8 cellular contexts compared by ENCODE assay signal in genomic region chr4:15654556-15655222, GRCh38. TPM values are rescaled to one million over a fixed set of nuclear protein-coding genes. Genes with fewer than 3 reads are reported as not detected.
DNase-seq lines count a peak whose midpoint lies in the region; ATAC-seq and TF ChIP-seq lines count a peak whose summit lies in the region.

No MANE protein-coding gene starts in this region.

- peak overlapping the region; percentile 99 for H3K4me3 Mint-ChIP-seq in neural crest cell

- ATAC-seq in HG02678 (IDR thresholded peaks at IDR 0.05; ENCODE audit: unreplicated experiment): peak; percentile 48

- 0% methylated on average over 16 to 18 of the region's 68 CpGs for WGBS in thyroid gland, 2 donors

- peak overlapping the region; percentile 99 to 100 (median 100) for H3K27ac ChIP-seq in thyroid gland

- peak; percentile 66 for DNase-seq in NCI-H748 (lab: John Stamatoyannopoulos, UW; ENCODE audit: unreplicated experiment)
- no peak for DNase-seq in NCI-H748 treated with DMSO at 0.1 percent for 48 hours (lab: John Stamatoyannopoulos, UW)
- peak; percentile 15 for DNase-seq in NCI-H1105 (lab: John Stamatoyannopoulos, UW)
- peak; percentile 38 for DNase-seq in activated T-cell treated with anti-CD3 and anti-CD28 coated beads for 48 hours (ENCODE audit: low read depth)
- DNase-seq in fibroblast of villous mesenchyme (ENCODE audit: low read depth): peak; percentile 48
- DNase-seq in neural crest cell (ENCODE audit: low read depth, low spot score): peak; percentile 40
- DNase-seq in thyroid gland: peak; percentile 49 to 57

- H3K36me3 ChIP-seq in thyroid gland: no peaks in the 10 kb centered on the region

- peaks cover 35 to 41% of the 10 kb centered on the region in 2 donors for H3K4me1 ChIP-seq in thyroid gland

- peaks cover 47% of the 10 kb centered on the region for H3K4me1 Mint-ChIP-seq in neural crest cell

- no peaks in the 10 kb centered on the region for H3K9me3 ChIP-seq in thyroid gland

- H3K9me3 Mint-ChIP-seq in neural crest cell: no peaks in the 10 kb centered on the region

- no peak for TF ChIP-seq POLR2A in thyroid gland (IDR thresholded peaks at IDR 0.05)

- H3K27me3 ChIP-seq in thyroid gland: no peaks in the 10 kb centered on the region

- TF ChIP-seq CTCF in fibroblast of villous mesenchyme (IDR thresholded peaks at IDR 0.05; ENCODE audit: insufficient read depth, low read depth, low read length) (no peak), neural crest cell (conservative IDR thresholded peaks at IDR 0.05) (no peak), thyroid gland (IDR thresholded peaks at IDR 0.05) (no peak)

- no peaks in the 10 kb centered on the region for H3K36me3 Mint-ChIP-seq in neural crest cell (ENCODE audit: low read depth)

- H3K27me3 Mint-ChIP-seq in neural crest cell (ENCODE audit: low read depth): no peaks in the 10 kb centered on the region

- H3K4me3 ChIP-seq in fibroblast of villous mesenchyme (ENCODE audit: low read depth, low read length): peak overlapping the region; percentile 85
- H3K4me3 ChIP-seq in thyroid gland (replicated peaks in 1 of 3): peak overlapping the region; percentile 50 to 74 (median 68)

- intact Hi-C loops in thyroid gland (cut with DNase I): no loop called here

- peak overlapping the region; percentile 99 for H3K27ac Mint-ChIP-seq in neural crest cell (ENCODE audit: unreplicated experiment)

RNA-seq across cellular contexts. Expression of gene FBXL5, which starts 0.5 kb away (rescaled TPM):
- total RNA-seq in fibroblast of villous mesenchyme (88.9 and 157 TPM in 2 replicates), neural crest cell (71.2 and 74.3 TPM in 2 replicates), thyroid gland (100 to 1,000 TPM; 154 to 246 (median 212) TPM)

RNA-seq across cellular contexts. Expression of gene FAM200B, which starts 26.9 kb away (rescaled TPM):
- total RNA-seq in fibroblast of villous mesenchyme (28.1 and 29.6 TPM in 2 replicates), neural crest cell (33.6 and 39.5 TPM in 2 replicates), thyroid gland (10 to 100 TPM; 62.4 to 85.6 (median 73.2) TPM)

RNA-seq across cellular contexts. Expression of gene BST1, which starts 48.2 kb away (rescaled TPM):
- total RNA-seq in fibroblast of villous mesenchyme (19.9 and 37.7 TPM in 2 replicates), neural crest cell (0.75 and 1.1 TPM in 2 replicates), thyroid gland (1 to 10 TPM; 2.0 to 7.5 (median 5.5) TPM)
